1 cellular context compared by ENCODE assay signal in the genomic region with DNA sequence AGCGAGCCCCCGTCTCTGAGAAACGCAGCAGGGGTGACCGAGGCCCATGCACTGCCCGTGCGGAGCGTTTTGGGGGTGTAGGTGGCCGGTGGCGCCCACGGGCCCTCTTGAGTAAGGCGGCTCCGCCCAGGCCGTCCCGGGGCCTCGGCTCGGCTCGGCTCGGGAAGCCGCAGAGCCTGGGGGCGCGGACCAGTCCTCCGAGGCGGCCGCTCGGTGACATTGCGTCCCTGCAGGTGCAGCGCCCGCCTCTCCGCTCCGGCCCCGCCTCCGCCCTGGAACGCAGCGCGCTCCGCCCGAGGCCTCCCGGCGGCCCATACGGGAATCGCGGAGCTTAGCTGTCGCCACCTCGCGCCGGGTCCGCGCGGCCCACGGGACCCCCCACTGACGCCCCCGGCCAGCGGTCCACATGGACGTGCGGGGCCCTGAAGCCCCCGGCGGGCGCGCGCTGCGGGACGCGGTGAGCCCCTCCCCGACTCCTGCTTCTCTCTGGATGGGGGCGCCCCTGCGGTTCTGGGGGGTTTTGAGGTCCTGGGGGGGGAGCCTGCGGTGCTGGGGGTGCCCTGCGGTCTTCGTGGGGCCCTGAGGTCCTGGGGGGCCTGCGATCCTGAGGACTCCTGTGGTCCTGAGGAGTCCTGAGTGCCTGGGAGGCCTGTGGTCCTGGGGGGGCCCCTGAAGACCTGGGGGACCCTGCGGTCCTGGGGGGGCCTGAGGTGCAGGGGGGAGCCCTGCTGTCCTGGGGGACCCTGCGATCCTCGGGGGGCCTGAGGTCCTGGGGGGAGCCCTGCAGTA.
TF ChIP-seq lines count a peak whose summit lies in the region.

A gene (plus strand): TSS at position 314 of the 789 bp plus-strand sequence. CDS start 93 bp downstream, at position 407.

TF ChIP-seq in HepG2, 621 proteins besides CTCF, POLR2A, EP300 and RAD21 (continued from another document and continues in another):
- TF ChIP-seq ZNF263 (CRISPR knock-in tag; IDR thresholded peaks at IDR 0.05): no peak; the same call in 1 of the 2 replicates
- TF ChIP-seq SIX1 (CRISPR knock-in tag; IDR thresholded peaks at IDR 0.05; ENCODE audit: borderline replicate concordance): no peak
- no peak; the same call in 1 of the 2 replicates for TF ChIP-seq JDP2 (CRISPR knock-in tag; IDR thresholded peaks at IDR 0.05; ENCODE audit: borderline replicate concordance)
- peak; percentile 90 for TF ChIP-seq ZNF343 (CRISPR knock-in tag; IDR thresholded peaks at IDR 0.05)
- no peak for TF ChIP-seq PRPF4 (IDR thresholded peaks at IDR 0.05; ENCODE audit: low read depth, low read length, poor library complexity, severe bottlenecking)
- peak; percentile 56; the same call in 1 of the 2 replicates for TF ChIP-seq PAX8 (CRISPR knock-in tag; IDR thresholded peaks at IDR 0.05; ENCODE audit: borderline replicate concordance)
- TF ChIP-seq, protein P1, sequence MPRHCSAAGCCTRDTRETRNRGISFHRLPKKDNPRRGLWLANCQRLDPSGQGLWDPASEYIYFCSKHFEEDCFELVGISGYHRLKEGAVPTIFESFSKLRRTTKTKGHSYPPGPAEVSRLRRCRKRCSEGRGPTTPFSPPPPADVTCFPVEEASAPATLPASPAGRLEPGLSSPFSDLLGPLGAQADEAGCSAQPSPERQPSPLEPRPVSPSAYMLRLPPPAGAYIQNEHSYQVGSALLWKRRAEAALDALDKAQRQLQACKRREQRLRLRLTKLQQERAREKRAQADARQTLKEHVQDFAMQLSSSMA (CRISPR knock-in tag; IDR thresholded peaks at IDR 0.05): peak; percentile 38; the same call in 1 of the 2 replicates
- TF ChIP-seq RARA (CRISPR knock-in tag; IDR thresholded peaks at IDR 0.05): peak; percentile 43; the same call in 1 of the 2 replicates
- TF ChIP-seq MIXL1 (CRISPR knock-in tag; IDR thresholded peaks at IDR 0.05): no peak
- no peak for TF ChIP-seq ZFP62 (CRISPR knock-in tag; IDR thresholded peaks at IDR 0.05)
- TF ChIP-seq, protein P2, sequence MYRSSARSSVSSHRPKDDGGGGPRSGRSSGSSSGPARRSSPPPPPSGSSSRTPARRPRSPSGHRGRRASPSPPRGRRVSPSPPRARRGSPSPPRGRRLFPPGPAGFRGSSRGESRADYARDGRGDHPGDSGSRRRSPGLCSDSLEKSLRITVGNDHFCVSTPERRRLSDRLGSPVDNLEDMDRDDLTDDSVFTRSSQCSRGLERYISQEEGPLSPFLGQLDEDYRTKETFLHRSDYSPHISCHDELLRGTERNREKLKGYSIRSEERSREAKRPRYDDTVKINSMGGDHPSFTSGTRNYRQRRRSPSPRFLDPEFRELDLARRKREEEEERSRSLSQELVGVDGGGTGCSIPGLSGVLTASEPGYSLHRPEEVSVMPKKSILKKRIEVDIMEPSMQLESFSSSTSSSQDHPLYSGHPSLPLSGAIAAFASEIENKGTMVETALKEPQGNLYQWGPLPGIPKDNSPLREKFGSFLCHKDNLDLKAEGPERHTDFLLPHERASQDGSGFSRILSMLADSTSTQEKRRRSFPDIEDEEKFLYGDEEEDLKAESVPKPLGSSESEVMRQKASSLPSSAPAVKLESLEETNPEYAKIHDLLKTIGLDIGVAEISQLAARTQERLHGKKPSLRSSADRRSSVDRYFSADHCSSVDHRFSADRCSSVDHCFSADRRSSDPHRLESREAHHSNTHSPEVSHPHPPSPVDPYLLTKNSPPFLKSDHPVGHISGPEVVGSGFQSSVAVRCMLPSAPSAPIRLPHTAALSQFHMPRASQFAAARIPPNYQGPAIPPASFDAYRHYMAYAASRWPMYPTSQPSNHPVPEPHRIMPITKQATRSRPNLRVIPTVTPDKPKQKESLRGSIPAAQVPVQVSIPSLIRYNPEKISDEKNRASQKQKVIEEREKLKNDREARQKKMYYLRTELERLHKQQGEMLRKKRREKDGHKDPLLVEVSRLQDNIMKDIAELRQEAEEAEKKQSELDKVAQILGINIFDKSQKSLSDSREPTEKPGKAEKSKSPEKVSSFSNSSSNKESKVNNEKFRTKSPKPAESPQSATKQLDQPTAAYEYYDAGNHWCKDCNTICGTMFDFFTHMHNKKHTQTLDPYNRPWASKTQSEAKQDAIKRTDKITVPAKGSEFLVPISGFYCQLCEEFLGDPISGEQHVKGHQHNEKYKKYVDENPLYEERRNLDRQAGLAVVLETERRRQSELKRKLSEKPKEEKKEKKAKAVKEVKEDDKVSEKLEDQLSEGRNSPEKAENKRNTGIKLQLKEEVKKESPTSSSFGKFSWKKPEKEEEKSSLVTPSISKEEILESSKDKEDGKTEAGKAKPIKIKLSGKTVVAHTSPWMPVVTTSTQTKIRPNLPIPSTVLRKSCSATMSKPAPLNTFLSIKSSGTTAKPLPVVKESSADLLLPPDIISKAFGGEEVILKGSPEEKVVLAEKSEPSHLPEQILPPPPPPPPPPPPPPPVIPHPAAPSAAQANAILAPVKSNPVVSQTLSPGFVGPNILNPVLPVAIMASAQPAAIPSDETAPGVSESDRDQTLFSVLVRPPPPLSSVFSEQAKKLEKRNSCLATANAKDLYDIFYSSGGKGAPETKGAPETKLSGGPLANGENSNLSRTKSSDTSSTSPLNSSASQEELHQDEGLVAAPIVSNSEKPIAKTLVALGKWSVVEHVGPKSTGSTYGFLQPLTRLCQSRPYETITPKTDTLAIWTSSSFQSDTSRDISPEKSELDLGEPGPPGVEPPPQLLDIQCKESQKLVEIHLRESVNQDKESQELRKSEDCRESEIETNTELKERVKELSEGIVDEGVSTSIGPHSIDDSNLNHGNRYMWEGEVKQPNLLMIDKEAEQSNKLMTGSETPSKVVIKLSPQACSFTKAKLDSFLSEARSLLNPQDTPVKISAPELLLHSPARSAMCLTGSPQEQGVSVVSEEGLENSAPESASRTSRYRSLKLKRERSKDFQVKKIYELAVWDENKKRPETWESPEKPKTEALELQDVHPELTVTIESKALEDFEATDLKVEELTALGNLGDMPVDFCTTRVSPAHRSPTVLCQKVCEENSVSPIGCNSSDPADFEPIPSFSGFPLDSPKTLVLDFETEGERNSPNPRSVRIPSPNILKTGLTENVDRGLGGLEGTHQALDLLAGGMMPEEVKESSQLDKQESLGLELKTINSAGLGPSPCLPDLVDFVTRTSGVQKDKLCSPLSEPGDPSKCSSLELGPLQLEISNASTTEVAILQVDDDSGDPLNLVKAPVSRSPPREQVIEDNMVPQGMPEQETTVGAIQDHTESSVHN (CRISPR knock-in tag; IDR thresholded peaks at IDR 0.05): no peak
- TF ChIP-seq ZNF3 (CRISPR knock-in tag; IDR thresholded peaks at IDR 0.05): no peak
- TF ChIP-seq, protein P3, sequence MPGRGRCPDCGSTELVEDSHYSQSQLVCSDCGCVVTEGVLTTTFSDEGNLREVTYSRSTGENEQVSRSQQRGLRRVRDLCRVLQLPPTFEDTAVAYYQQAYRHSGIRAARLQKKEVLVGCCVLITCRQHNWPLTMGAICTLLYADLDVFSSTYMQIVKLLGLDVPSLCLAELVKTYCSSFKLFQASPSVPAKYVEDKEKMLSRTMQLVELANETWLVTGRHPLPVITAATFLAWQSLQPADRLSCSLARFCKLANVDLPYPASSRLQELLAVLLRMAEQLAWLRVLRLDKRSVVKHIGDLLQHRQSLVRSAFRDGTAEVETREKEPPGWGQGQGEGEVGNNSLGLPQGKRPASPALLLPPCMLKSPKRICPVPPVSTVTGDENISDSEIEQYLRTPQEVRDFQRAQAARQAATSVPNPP (CRISPR knock-in tag; IDR thresholded peaks at IDR 0.05): 0 out of 2 replicates have a peak, but pooled peaks have one; percentile 69
- TF ChIP-seq, protein P4, sequence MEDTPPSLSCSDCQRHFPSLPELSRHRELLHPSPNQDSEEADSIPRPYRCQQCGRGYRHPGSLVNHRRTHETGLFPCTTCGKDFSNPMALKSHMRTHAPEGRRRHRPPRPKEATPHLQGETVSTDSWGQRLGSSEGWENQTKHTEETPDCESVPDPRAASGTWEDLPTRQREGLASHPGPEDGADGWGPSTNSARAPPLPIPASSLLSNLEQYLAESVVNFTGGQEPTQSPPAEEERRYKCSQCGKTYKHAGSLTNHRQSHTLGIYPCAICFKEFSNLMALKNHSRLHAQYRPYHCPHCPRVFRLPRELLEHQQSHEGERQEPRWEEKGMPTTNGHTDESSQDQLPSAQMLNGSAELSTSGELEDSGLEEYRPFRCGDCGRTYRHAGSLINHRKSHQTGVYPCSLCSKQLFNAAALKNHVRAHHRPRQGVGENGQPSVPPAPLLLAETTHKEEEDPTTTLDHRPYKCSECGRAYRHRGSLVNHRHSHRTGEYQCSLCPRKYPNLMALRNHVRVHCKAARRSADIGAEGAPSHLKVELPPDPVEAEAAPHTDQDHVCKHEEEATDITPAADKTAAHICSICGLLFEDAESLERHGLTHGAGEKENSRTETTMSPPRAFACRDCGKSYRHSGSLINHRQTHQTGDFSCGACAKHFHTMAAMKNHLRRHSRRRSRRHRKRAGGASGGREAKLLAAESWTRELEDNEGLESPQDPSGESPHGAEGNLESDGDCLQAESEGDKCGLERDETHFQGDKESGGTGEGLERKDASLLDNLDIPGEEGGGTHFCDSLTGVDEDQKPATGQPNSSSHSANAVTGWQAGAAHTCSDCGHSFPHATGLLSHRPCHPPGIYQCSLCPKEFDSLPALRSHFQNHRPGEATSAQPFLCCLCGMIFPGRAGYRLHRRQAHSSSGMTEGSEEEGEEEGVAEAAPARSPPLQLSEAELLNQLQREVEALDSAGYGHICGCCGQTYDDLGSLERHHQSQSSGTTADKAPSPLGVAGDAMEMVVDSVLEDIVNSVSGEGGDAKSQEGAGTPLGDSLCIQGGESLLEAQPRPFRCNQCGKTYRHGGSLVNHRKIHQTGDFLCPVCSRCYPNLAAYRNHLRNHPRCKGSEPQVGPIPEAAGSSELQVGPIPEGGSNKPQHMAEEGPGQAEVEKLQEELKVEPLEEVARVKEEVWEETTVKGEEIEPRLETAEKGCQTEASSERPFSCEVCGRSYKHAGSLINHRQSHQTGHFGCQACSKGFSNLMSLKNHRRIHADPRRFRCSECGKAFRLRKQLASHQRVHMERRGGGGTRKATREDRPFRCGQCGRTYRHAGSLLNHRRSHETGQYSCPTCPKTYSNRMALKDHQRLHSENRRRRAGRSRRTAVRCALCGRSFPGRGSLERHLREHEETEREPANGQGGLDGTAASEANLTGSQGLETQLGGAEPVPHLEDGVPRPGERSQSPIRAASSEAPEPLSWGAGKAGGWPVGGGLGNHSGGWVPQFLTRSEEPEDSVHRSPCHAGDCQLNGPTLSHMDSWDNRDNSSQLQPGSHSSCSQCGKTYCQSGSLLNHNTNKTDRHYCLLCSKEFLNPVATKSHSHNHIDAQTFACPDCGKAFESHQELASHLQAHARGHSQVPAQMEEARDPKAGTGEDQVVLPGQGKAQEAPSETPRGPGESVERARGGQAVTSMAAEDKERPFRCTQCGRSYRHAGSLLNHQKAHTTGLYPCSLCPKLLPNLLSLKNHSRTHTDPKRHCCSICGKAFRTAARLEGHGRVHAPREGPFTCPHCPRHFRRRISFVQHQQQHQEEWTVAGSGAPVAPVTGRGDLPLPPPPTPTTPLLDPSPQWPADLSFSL (CRISPR knock-in tag; IDR thresholded peaks at IDR 0.05): 0 out of 2 replicates have a peak, but pooled peaks have one; percentile 15
- TF ChIP-seq KAT7 (CRISPR knock-in tag; IDR thresholded peaks at IDR 0.05; ENCODE audit: borderline replicate concordance): 0 out of 2 replicates have a peak, but pooled peaks have one; percentile 67
- TF ChIP-seq HNRNPUL1 (IDR thresholded peaks at IDR 0.05; ENCODE audit: low read depth, low read length): 0 out of 2 replicates have a peak, but pooled peaks have one; percentile 16
- no peak for TF ChIP-seq HMG20A (CRISPR knock-in tag; IDR thresholded peaks at IDR 0.05; ENCODE audit: borderline replicate concordance)
- no peak for TF ChIP-seq RFX3 (CRISPR knock-in tag; IDR thresholded peaks at IDR 0.05)
- peak; percentile 52; the same call in 1 of the 2 replicates for TF ChIP-seq ARNTL (CRISPR knock-in tag; IDR thresholded peaks at IDR 0.05)
- no peak for TF ChIP-seq ZSCAN12 (CRISPR knock-in tag; IDR thresholded peaks at IDR 0.05)
- no peak; the same call in 1 of the 2 replicates for TF ChIP-seq MED13 (CRISPR knock-in tag; IDR thresholded peaks at IDR 0.05)
- peak; percentile 60; the same call in 1 of the 2 replicates for TF ChIP-seq ISL2 (CRISPR knock-in tag; IDR thresholded peaks at IDR 0.05)
- peak; percentile 59; the same call in 1 of the 2 replicates for TF ChIP-seq ATF7-NPFF (CRISPR knock-in tag; IDR thresholded peaks at IDR 0.05; ENCODE audit: low read depth)
- no peak for TF ChIP-seq ZNF879 (CRISPR knock-in tag; IDR thresholded peaks at IDR 0.05)
- TF ChIP-seq SALL1 (CRISPR knock-in tag; IDR thresholded peaks at IDR 0.05): peak; percentile 50; the same call in 1 of the 2 replicates
- TF ChIP-seq, protein P5, sequence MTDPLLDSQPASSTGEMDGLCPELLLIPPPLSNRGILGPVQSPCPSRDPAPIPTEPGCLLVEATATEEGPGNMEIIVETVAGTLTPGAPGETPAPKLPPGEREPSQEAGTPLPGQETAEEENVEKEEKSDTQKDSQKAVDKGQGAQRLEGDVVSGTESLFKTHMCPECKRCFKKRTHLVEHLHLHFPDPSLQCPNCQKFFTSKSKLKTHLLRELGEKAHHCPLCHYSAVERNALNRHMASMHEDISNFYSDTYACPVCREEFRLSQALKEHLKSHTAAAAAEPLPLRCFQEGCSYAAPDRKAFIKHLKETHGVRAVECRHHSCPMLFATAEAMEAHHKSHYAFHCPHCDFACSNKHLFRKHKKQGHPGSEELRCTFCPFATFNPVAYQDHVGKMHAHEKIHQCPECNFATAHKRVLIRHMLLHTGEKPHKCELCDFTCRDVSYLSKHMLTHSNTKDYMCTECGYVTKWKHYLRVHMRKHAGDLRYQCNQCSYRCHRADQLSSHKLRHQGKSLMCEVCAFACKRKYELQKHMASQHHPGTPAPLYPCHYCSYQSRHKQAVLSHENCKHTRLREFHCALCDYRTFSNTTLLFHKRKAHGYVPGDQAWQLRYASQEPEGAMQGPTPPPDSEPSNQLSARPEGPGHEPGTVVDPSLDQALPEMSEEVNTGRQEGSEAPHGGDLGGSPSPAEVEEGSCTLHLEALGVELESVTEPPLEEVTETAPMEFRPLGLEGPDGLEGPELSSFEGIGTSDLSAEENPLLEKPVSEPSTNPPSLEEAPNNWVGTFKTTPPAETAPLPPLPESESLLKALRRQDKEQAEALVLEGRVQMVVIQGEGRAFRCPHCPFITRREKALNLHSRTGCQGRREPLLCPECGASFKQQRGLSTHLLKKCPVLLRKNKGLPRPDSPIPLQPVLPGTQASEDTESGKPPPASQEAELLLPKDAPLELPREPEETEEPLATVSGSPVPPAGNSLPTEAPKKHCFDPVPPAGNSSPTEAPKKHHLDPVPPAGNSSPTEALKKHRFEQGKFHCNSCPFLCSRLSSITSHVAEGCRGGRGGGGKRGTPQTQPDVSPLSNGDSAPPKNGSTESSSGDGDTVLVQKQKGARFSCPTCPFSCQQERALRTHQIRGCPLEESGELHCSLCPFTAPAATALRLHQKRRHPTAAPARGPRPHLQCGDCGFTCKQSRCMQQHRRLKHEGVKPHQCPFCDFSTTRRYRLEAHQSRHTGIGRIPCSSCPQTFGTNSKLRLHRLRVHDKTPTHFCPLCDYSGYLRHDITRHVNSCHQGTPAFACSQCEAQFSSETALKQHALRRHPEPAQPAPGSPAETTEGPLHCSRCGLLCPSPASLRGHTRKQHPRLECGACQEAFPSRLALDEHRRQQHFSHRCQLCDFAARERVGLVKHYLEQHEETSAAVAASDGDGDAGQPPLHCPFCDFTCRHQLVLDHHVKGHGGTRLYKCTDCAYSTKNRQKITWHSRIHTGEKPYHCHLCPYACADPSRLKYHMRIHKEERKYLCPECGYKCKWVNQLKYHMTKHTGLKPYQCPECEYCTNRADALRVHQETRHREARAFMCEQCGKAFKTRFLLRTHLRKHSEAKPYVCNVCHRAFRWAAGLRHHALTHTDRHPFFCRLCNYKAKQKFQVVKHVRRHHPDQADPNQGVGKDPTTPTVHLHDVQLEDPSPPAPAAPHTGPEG (CRISPR knock-in tag; IDR thresholded peaks at IDR 0.05): no peak
- TF ChIP-seq IKZF4 (CRISPR knock-in tag; IDR thresholded peaks at IDR 0.05; ENCODE audit: borderline replicate concordance, low read depth, not compliant biosample characterization): no peak
